In the genomic region with DNA sequence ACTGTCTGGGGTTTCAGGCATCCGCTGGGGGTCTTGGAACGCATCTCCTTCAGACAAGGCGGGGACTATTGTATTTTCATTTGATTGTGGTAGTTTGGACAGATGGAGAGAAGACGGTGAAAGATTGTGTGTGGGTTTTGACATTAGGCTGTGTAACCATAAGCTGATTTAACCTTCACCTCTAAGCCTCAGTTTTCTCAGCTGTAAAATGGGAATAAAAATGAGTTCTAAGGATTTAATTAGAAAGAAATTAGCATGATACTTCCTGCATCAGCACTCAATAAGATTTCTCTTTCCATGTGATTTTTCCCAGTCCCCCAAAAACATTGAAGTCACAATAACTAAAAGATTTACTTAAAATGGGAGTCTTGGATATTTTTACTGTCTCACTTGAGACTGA, we compare ENCODE assay signal across 17 cellular contexts.
DNase-seq lines count a peak whose midpoint lies in the region; ATAC-seq and TF ChIP-seq lines count a peak whose summit lies in the region.
"Had no signal": no experiment of that assay in that cellular context is flagged by ENCODE, and none has a peak within 500 bp of the region (broad histone marks: within the 10 kb centered on the region; RNA-seq: fewer than 3 reads in every experiment).

No MANE protein-coding gene starts in this region.

- H3K27ac ChIP-seq in GM23338 (ENCODE audit: low read depth), result no peak overlapping the region
- peak overlapping the region; percentile 52 for H3K27ac ChIP-seq in ectodermal cell (ENCODE audit: insufficient read depth, low read depth, low read length, poor library complexity, severe bottlenecking)
- H3K27ac ChIP-seq: HL-60, upper lobe of right lung had no signal

- WGBS in ectodermal cell, 2 experiments, result 92 to 95% methylated on average over 4 of the region's 4 CpGs

- peaks cover 33% of the 10 kb centered on the region for H3K4me1 ChIP-seq in GM23338 (ENCODE audit: insufficient read depth)
- H3K4me1 ChIP-seq in ectodermal cell (ENCODE audit: control insufficient read depth, insufficient read depth, low read length), result peaks cover 11% of the 10 kb centered on the region

- no peaks in the 10 kb centered on the region for H3F3A ChIP-seq in GM23338 (replicated peaks; ENCODE audit: low read depth)

- H3K79me2 ChIP-seq in GM23338 (replicated peaks; ENCODE audit: insufficient read depth), result 0 out of 2 replicates have a peak, but pooled peaks cover 3% of the 10 kb centered on the region

- H3K36me3 Mint-ChIP-seq in GM23338 (ENCODE audit: low read depth), result no peaks in the 10 kb centered on the region

- ATAC-seq in GM23338 (no peak), GM18858 (IDR thresholded peaks at IDR 0.05; ENCODE audit: unreplicated experiment) (no peak)
- ATAC-seq: activated CD4-positive, alpha-beta T cell treated with anti-CD3 and anti-CD28 coated beads for 36 hours; effector memory CD8-positive, alpha-beta T cell; upper lobe of right lung had no signal

- no peaks in the 10 kb centered on the region for H3K9me2 ChIP-seq in GM23338 (ENCODE audit: insufficient read depth)

- H3K27me3 ChIP-seq in GM23338 (ENCODE audit: insufficient read depth) (peaks cover 34% of the 10 kb centered on the region), ectodermal cell (ENCODE audit: control insufficient read depth, insufficient read depth, low read length, poor library complexity, severe bottlenecking) (peaks cover 4% of the 10 kb centered on the region)
- H3K27me3 ChIP-seq: upper lobe of right lung had no signal

- H3K4me1 Mint-ChIP-seq in GM23338, result peaks cover 43% of the 10 kb centered on the region

- no peak for TF ChIP-seq CTCF in GM23338 (conservative IDR thresholded peaks at IDR 0.05; ENCODE audit: low read depth in 2 of 2)

- no peak overlapping the region for H3K27ac Mint-ChIP-seq in GM23338
- H3K27ac Mint-ChIP-seq: activated CD4-positive, alpha-beta T cell treated with anti-CD3 and anti-CD28 coated beads for 36 hours; stimulated activated naive CD8-positive, alpha-beta T cell treated with anti-CD3 and anti-CD28 coated beads, Interleukin-15, Interleukin-2, amounts not matched to agents 100 ng/mL and 50 ng/mL, for 24 hours had no signal

- peak overlapping the region; percentile 6; the same call in 1 of the 2 replicates for H3K4me2 ChIP-seq in GM23338

- peaks cover 25% of the 10 kb centered on the region for H3K27me3 Mint-ChIP-seq in GM23338 (ENCODE audit: insufficient read depth, low read depth, poor library complexity)
- H3K27me3 Mint-ChIP-seq: activated CD4-positive, alpha-beta T cell treated with anti-CD3 and anti-CD28 coated beads for 36 hours; central memory CD8-positive, alpha-beta T cell; effector memory CD8-positive, alpha-beta T cell; stimulated activated naive CD8-positive, alpha-beta T cell treated with anti-CD3 and anti-CD28 coated beads, Interleukin-15, Interleukin-2, amounts not matched to agents 100 ng/mL and 50 ng/mL, for 24 hours had no signal

- DNase-seq in GM23338 (ENCODE audit: low spot score) (no peak), NCI-H69 (lab: John Stamatoyannopoulos, UW) (peak; percentile 72), pons (ENCODE audit: low spot score) (peak; percentile 30), NCI-H510A (lab: John Stamatoyannopoulos, UW) (no peak), NCI-H1930 (lab: John Stamatoyannopoulos, UW) (no peak)
- DNase-seq: activated naive CD4-positive, alpha-beta T cell treated with anti-CD3 and anti-CD28 coated beads, Interleukin-2, amount 50 U/mL, for 16 hours; activated T-cell treated with anti-CD3 and anti-CD28 coated beads, Interleukin-2, amount 50 U/mL, for 48 hours; aorta; effector memory CD8-positive, alpha-beta T cell; MV-4-11; upper lobe of right lung had no signal

- no peak overlapping the region for H2AFZ ChIP-seq in GM23338

- H3K9me3 Mint-ChIP-seq in GM23338, result peaks cover 2% of the 10 kb centered on the region; the same call in 1 of the 3 replicates
- H3K9me3 Mint-ChIP-seq: central memory CD8-positive, alpha-beta T cell; effector memory CD8-positive, alpha-beta T cell; stimulated activated naive CD8-positive, alpha-beta T cell treated with anti-CD3 and anti-CD28 coated beads, Interleukin-15, Interleukin-2, amounts not matched to agents 100 ng/mL and 50 ng/mL, for 24 hours had no signal

- H3K36me3 ChIP-seq in GM23338 (ENCODE audit: insufficient read depth), result 0 out of 2 replicates have a peak, but pooled peaks cover 4% of the 10 kb centered on the region
- no peaks in the 10 kb centered on the region for H3K36me3 ChIP-seq in ectodermal cell (ENCODE audit: control insufficient read depth, insufficient read depth, low read length)
- H3K36me3 ChIP-seq: upper lobe of right lung had no signal

- no peaks in the 10 kb centered on the region for H3K9me3 ChIP-seq in ectodermal cell (ENCODE audit: control insufficient read depth, low read length)
- H3K9me3 ChIP-seq: upper lobe of right lung had no signal

- H3K4me3 Mint-ChIP-seq in GM23338, result peak overlapping the region; percentile 58; the same call in 1 of the 3 replicates
- H3K4me3 Mint-ChIP-seq: activated CD4-positive, alpha-beta T cell treated with anti-CD3 and anti-CD28 coated beads for 36 hours; central memory CD8-positive, alpha-beta T cell; effector memory CD8-positive, alpha-beta T cell; stimulated activated naive CD8-positive, alpha-beta T cell treated with anti-CD3 and anti-CD28 coated beads, Interleukin-15, Interleukin-2, amounts not matched to agents 100 ng/mL and 50 ng/mL, for 24 hours had no signal

- peaks cover 3% of the 10 kb centered on the region; the same call in 1 of the 2 replicates for H4K20me1 ChIP-seq in GM23338 (replicated peaks; ENCODE audit: insufficient read depth)

- H3K4me3 ChIP-seq in GM23338 (no peak overlapping the region), ectodermal cell (ENCODE audit: insufficient read depth, low read depth, low read length) (no peak overlapping the region)
- H3K4me3 ChIP-seq: upper lobe of right lung had no signal

TF ChIP-seq in GM23338, 12 proteins besides CTCF, POLR2A, EP300 and RAD21 (continues in another document):
- no peak for TF ChIP-seq EZH2 (IDR thresholded peaks at IDR 0.05; ENCODE audit: low read depth, unreplicated experiment)
- TF ChIP-seq, protein P1, sequence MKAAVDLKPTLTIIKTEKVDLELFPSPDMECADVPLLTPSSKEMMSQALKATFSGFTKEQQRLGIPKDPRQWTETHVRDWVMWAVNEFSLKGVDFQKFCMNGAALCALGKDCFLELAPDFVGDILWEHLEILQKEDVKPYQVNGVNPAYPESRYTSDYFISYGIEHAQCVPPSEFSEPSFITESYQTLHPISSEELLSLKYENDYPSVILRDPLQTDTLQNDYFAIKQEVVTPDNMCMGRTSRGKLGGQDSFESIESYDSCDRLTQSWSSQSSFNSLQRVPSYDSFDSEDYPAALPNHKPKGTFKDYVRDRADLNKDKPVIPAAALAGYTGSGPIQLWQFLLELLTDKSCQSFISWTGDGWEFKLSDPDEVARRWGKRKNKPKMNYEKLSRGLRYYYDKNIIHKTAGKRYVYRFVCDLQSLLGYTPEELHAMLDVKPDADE (IDR thresholded peaks at IDR 0.05), result no peak
- TF ChIP-seq, protein P2, sequence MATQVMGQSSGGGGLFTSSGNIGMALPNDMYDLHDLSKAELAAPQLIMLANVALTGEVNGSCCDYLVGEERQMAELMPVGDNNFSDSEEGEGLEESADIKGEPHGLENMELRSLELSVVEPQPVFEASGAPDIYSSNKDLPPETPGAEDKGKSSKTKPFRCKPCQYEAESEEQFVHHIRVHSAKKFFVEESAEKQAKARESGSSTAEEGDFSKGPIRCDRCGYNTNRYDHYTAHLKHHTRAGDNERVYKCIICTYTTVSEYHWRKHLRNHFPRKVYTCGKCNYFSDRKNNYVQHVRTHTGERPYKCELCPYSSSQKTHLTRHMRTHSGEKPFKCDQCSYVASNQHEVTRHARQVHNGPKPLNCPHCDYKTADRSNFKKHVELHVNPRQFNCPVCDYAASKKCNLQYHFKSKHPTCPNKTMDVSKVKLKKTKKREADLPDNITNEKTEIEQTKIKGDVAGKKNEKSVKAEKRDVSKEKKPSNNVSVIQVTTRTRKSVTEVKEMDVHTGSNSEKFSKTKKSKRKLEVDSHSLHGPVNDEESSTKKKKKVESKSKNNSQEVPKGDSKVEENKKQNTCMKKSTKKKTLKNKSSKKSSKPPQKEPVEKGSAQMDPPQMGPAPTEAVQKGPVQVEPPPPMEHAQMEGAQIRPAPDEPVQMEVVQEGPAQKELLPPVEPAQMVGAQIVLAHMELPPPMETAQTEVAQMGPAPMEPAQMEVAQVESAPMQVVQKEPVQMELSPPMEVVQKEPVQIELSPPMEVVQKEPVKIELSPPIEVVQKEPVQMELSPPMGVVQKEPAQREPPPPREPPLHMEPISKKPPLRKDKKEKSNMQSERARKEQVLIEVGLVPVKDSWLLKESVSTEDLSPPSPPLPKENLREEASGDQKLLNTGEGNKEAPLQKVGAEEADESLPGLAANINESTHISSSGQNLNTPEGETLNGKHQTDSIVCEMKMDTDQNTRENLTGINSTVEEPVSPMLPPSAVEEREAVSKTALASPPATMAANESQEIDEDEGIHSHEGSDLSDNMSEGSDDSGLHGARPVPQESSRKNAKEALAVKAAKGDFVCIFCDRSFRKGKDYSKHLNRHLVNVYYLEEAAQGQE (IDR thresholded peaks at IDR 0.05; ENCODE audit: unreplicated experiment), result no peak
- no peak for TF ChIP-seq ZNF114 (CRISPR knock-in tag; IDR thresholded peaks at IDR 0.05)
- no peak for TF ChIP-seq EZH2phosphoT487 (IDR thresholded peaks at IDR 0.05; ENCODE audit: unreplicated experiment)

Comparison
In these comparisons a context has a peak if more than half of its experiments do, and no peak if none do; other contexts are left out.
1. DNase-seq: peak in NCI-H69 (single experiment) and pons (single experiment); none in GM23338 (single experiment), NCI-H510A (single experiment) and NCI-H1930 (0 of 2).